ENCODE assay signal across 1 cellular context in the genomic region with DNA sequence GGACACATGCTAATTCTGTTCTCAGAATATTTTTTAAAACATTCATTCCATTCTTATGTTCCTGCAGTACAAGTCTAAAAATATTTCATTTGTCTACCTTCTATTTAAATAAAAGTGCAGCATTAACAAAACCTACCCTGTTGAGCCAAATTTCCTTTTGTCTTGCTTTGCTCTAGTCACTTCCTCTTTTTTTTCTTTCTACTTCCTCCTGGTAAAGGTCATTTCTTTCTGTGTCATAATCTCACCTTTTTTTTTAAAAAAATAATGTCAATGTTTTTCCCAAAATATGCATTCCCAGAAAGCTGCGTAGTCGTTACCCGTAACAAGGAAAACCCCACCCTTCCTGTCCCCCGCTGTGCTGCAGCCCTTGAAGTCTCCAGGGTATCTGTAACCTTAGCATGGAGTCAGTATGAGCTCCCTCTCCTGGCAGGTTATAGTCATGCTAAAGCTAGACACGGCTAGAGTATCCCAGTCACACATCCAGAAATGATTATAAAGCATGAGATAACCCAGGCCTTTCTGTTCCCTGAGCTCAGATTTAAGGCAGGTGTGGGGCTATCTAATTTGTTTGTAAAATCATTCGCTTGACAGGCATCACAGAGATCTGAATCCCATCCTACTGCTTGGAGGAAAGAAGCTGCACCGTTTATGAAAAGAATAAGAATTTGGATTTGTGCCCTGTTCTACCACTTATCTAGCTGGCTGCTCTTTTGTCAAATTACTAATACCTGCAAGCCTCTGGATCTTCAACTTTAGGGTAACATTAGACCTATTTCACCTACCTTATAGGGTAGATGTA.
A peak's percentile ranks its signal among the peaks of the same experiment; 100 is the strongest.
TF ChIP-seq lines count a peak whose summit lies in the region.

No MANE protein-coding gene starts in this region.

TF ChIP-seq in K562, 482 proteins besides CTCF, POLR2A, EP300 and RAD21 (continued from another document and continues in another):
- TF ChIP-seq, protein P1, sequence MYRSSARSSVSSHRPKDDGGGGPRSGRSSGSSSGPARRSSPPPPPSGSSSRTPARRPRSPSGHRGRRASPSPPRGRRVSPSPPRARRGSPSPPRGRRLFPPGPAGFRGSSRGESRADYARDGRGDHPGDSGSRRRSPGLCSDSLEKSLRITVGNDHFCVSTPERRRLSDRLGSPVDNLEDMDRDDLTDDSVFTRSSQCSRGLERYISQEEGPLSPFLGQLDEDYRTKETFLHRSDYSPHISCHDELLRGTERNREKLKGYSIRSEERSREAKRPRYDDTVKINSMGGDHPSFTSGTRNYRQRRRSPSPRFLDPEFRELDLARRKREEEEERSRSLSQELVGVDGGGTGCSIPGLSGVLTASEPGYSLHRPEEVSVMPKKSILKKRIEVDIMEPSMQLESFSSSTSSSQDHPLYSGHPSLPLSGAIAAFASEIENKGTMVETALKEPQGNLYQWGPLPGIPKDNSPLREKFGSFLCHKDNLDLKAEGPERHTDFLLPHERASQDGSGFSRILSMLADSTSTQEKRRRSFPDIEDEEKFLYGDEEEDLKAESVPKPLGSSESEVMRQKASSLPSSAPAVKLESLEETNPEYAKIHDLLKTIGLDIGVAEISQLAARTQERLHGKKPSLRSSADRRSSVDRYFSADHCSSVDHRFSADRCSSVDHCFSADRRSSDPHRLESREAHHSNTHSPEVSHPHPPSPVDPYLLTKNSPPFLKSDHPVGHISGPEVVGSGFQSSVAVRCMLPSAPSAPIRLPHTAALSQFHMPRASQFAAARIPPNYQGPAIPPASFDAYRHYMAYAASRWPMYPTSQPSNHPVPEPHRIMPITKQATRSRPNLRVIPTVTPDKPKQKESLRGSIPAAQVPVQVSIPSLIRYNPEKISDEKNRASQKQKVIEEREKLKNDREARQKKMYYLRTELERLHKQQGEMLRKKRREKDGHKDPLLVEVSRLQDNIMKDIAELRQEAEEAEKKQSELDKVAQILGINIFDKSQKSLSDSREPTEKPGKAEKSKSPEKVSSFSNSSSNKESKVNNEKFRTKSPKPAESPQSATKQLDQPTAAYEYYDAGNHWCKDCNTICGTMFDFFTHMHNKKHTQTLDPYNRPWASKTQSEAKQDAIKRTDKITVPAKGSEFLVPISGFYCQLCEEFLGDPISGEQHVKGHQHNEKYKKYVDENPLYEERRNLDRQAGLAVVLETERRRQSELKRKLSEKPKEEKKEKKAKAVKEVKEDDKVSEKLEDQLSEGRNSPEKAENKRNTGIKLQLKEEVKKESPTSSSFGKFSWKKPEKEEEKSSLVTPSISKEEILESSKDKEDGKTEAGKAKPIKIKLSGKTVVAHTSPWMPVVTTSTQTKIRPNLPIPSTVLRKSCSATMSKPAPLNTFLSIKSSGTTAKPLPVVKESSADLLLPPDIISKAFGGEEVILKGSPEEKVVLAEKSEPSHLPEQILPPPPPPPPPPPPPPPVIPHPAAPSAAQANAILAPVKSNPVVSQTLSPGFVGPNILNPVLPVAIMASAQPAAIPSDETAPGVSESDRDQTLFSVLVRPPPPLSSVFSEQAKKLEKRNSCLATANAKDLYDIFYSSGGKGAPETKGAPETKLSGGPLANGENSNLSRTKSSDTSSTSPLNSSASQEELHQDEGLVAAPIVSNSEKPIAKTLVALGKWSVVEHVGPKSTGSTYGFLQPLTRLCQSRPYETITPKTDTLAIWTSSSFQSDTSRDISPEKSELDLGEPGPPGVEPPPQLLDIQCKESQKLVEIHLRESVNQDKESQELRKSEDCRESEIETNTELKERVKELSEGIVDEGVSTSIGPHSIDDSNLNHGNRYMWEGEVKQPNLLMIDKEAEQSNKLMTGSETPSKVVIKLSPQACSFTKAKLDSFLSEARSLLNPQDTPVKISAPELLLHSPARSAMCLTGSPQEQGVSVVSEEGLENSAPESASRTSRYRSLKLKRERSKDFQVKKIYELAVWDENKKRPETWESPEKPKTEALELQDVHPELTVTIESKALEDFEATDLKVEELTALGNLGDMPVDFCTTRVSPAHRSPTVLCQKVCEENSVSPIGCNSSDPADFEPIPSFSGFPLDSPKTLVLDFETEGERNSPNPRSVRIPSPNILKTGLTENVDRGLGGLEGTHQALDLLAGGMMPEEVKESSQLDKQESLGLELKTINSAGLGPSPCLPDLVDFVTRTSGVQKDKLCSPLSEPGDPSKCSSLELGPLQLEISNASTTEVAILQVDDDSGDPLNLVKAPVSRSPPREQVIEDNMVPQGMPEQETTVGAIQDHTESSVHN (IDR thresholded peaks at IDR 0.05; ENCODE audit: borderline replicate concordance in 1 of 2, low read depth in 1 of 2), result peak in 1 of 2 experiments; percentile 57; a peak in 2 of 4 replicates
- TF ChIP-seq, protein P2, sequence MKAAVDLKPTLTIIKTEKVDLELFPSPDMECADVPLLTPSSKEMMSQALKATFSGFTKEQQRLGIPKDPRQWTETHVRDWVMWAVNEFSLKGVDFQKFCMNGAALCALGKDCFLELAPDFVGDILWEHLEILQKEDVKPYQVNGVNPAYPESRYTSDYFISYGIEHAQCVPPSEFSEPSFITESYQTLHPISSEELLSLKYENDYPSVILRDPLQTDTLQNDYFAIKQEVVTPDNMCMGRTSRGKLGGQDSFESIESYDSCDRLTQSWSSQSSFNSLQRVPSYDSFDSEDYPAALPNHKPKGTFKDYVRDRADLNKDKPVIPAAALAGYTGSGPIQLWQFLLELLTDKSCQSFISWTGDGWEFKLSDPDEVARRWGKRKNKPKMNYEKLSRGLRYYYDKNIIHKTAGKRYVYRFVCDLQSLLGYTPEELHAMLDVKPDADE (conservative IDR thresholded peaks at IDR 0.05; ENCODE audit: control insufficient read depth, low read depth, low read length), result no peak
- no peak for TF ChIP-seq ZNF23 (CRISPR knock-in tag; IDR thresholded peaks at IDR 0.05)
- peak; percentile 49; the same call in 1 of the 2 replicates for TF ChIP-seq STAT5A (IDR thresholded peaks at IDR 0.05; ENCODE audit: borderline replicate concordance, low read length)
- TF ChIP-seq, protein P3, sequence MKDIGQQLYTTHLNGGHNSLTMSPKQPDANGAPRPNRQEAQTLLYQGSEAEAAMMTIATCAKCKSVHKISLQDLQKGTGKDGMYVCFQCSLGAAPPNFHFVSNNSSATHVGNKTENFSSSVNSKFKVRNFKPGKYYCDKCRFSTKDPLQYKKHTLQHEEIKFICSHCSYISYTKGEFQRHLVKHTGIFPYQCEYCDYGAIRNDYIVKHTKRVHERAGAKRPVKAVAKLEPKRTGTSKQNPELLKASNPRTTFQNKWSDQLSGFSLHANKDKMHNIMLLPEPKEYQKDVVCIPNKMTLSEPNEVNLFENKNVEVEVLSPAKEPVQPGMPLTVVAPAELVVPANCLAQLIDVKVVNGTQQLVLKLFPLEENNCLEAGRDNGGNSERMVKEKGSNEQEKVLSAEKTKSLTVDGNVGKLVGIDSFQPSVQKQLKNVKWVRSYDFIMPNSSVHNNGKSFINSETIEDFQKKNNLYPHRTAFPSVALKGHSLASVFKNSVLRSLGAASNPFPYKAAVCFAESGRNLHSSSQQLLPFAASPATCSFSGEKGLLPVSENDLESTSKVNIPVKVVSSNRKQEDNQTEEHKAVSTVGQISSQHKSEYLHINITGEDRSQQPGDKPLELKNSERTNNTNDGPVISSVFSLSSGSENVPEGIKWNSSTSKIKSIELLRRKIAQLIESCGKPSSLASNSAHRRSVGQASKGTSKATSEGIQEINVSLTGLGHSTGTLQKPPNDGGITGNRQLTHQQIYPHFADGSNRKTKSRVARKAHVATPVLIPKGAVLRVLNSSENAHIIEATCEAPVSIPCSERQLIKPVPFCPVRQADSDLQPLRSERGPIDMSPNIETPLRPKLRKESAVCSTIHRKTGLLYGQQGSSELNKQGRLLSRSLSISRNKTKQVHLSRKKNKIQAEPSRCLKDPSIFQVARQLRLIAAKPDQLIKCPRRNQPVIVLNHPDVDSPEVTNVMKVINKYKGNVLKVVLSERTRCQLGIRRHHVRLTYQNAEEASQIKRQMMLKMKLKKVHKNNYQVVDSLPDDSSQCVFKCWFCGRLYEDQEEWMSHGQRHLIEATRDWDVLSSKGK (CRISPR knock-in tag; IDR thresholded peaks at IDR 0.05), result no peak
- TF ChIP-seq MEF2A (IDR thresholded peaks at IDR 0.05; ENCODE audit: control insufficient read depth, low read depth, low read length), result no peak
- TF ChIP-seq ZKSCAN8 (CRISPR knock-in tag; IDR thresholded peaks at IDR 0.05), result no peak
- TF ChIP-seq NFRKB (IDR thresholded peaks at IDR 0.05; ENCODE audit: low read depth), result peak; percentile 92; the same call in 1 of the 2 replicates
- TF ChIP-seq MTF1 (CRISPR knock-in tag; IDR thresholded peaks at IDR 0.05; ENCODE audit: borderline replicate concordance), result no peak
- TF ChIP-seq TEAD4 (IDR thresholded peaks at IDR 0.05; ENCODE audit: low read length), result peak; percentile 61
- TF ChIP-seq TEAD4 (CRISPR knock-in tag; IDR thresholded peaks at IDR 0.05; ENCODE audit: borderline replicate concordance), result no peak
- no peak for TF ChIP-seq CBX8 (IDR thresholded peaks at IDR 0.05; ENCODE audit: borderline replicate concordance, extremely low read depth, low read depth, low read length, poor library complexity, severe bottlenecking)
- TF ChIP-seq RBBP5 (IDR thresholded peaks at IDR 0.05; ENCODE audit: borderline replicate concordance, insufficient read depth, low read length, poor library complexity, severe bottlenecking), result no peak
- no peak for TF ChIP-seq EZH2 (IDR thresholded peaks at IDR 0.05; ENCODE audit: borderline replicate concordance, low read depth, low read length)
- peak; percentile 85 for TF ChIP-seq NBN (IDR thresholded peaks at IDR 0.05; ENCODE audit: low read depth)
- no peak; the same call in 1 of the 2 replicates for TF ChIP-seq MTA2 (IDR thresholded peaks at IDR 0.05; ENCODE audit: low read depth)
- TF ChIP-seq ZNF699 (CRISPR knock-in tag; IDR thresholded peaks at IDR 0.05; ENCODE audit: insufficient replicate concordance), result no peak
- no peak for TF ChIP-seq NCOA2 (IDR thresholded peaks at IDR 0.05; ENCODE audit: partially characterized antibody in 2 of 2)
- TF ChIP-seq SAFB2 (IDR thresholded peaks at IDR 0.05; ENCODE audit: borderline replicate concordance, low read depth, low read length, severe bottlenecking), result no peak
- TF ChIP-seq, protein P4, sequence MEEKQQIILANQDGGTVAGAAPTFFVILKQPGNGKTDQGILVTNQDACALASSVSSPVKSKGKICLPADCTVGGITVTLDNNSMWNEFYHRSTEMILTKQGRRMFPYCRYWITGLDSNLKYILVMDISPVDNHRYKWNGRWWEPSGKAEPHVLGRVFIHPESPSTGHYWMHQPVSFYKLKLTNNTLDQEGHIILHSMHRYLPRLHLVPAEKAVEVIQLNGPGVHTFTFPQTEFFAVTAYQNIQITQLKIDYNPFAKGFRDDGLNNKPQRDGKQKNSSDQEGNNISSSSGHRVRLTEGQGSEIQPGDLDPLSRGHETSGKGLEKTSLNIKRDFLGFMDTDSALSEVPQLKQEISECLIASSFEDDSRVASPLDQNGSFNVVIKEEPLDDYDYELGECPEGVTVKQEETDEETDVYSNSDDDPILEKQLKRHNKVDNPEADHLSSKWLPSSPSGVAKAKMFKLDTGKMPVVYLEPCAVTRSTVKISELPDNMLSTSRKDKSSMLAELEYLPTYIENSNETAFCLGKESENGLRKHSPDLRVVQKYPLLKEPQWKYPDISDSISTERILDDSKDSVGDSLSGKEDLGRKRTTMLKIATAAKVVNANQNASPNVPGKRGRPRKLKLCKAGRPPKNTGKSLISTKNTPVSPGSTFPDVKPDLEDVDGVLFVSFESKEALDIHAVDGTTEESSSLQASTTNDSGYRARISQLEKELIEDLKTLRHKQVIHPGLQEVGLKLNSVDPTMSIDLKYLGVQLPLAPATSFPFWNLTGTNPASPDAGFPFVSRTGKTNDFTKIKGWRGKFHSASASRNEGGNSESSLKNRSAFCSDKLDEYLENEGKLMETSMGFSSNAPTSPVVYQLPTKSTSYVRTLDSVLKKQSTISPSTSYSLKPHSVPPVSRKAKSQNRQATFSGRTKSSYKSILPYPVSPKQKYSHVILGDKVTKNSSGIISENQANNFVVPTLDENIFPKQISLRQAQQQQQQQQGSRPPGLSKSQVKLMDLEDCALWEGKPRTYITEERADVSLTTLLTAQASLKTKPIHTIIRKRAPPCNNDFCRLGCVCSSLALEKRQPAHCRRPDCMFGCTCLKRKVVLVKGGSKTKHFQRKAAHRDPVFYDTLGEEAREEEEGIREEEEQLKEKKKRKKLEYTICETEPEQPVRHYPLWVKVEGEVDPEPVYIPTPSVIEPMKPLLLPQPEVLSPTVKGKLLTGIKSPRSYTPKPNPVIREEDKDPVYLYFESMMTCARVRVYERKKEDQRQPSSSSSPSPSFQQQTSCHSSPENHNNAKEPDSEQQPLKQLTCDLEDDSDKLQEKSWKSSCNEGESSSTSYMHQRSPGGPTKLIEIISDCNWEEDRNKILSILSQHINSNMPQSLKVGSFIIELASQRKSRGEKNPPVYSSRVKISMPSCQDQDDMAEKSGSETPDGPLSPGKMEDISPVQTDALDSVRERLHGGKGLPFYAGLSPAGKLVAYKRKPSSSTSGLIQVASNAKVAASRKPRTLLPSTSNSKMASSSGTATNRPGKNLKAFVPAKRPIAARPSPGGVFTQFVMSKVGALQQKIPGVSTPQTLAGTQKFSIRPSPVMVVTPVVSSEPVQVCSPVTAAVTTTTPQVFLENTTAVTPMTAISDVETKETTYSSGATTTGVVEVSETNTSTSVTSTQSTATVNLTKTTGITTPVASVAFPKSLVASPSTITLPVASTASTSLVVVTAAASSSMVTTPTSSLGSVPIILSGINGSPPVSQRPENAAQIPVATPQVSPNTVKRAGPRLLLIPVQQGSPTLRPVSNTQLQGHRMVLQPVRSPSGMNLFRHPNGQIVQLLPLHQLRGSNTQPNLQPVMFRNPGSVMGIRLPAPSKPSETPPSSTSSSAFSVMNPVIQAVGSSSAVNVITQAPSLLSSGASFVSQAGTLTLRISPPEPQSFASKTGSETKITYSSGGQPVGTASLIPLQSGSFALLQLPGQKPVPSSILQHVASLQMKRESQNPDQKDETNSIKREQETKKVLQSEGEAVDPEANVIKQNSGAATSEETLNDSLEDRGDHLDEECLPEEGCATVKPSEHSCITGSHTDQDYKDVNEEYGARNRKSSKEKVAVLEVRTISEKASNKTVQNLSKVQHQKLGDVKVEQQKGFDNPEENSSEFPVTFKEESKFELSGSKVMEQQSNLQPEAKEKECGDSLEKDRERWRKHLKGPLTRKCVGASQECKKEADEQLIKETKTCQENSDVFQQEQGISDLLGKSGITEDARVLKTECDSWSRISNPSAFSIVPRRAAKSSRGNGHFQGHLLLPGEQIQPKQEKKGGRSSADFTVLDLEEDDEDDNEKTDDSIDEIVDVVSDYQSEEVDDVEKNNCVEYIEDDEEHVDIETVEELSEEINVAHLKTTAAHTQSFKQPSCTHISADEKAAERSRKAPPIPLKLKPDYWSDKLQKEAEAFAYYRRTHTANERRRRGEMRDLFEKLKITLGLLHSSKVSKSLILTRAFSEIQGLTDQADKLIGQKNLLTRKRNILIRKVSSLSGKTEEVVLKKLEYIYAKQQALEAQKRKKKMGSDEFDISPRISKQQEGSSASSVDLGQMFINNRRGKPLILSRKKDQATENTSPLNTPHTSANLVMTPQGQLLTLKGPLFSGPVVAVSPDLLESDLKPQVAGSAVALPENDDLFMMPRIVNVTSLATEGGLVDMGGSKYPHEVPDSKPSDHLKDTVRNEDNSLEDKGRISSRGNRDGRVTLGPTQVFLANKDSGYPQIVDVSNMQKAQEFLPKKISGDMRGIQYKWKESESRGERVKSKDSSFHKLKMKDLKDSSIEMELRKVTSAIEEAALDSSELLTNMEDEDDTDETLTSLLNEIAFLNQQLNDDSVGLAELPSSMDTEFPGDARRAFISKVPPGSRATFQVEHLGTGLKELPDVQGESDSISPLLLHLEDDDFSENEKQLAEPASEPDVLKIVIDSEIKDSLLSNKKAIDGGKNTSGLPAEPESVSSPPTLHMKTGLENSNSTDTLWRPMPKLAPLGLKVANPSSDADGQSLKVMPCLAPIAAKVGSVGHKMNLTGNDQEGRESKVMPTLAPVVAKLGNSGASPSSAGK (IDR thresholded peaks at IDR 0.05), result no peak
- TF ChIP-seq ZNF561 (CRISPR knock-in tag; conservative IDR thresholded peaks at IDR 0.05), result no peak
- TF ChIP-seq, protein P5, sequence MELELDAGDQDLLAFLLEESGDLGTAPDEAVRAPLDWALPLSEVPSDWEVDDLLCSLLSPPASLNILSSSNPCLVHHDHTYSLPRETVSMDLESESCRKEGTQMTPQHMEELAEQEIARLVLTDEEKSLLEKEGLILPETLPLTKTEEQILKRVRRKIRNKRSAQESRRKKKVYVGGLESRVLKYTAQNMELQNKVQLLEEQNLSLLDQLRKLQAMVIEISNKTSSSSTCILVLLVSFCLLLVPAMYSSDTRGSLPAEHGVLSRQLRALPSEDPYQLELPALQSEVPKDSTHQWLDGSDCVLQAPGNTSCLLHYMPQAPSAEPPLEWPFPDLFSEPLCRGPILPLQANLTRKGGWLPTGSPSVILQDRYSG (tag; conservative IDR thresholded peaks at IDR 0.05; ENCODE audit: low read depth), result peak; percentile 82
